17 cellular contexts compared by ENCODE assay signal in genomic region chr5:129724222-129724621, GRCh38. TPM values are rescaled to one million over a fixed set of nuclear protein-coding genes. Genes with fewer than 3 reads are reported as not detected.
A peak's percentile ranks its signal among the peaks of the same experiment; 100 is the strongest.
DNase-seq lines count a peak whose midpoint lies in the region; ATAC-seq and TF ChIP-seq lines count a peak whose summit lies in the region.
"Had no signal": no experiment of that assay in that cellular context is flagged by ENCODE, and none has a peak within 500 bp of the region (broad histone marks: within the 10 kb centered on the region; RNA-seq: fewer than 3 reads in every experiment).

No MANE protein-coding gene starts in this region.

- POLR2A ChIA-PET in WTC11 (lab: Charles Lee), result no interaction called here

- H3K27me3 ChIP-seq in GM23338 (ENCODE audit: insufficient read depth) (no peaks in the 10 kb centered on the region), iPS-20b (ENCODE audit: insufficient read depth, low read length) (no peaks in the 10 kb centered on the region), body of pancreas (no peaks in the 10 kb centered on the region)
- H3K27me3 ChIP-seq: BLaER1 treated with 17β-estradiol and CSF1 and Interleukin-3, amounts not matched to agents 10 nM and 100 nM had no signal

- peak overlapping the region; percentile 91 for H3K27ac Mint-ChIP-seq in GM23338
- H3K27ac Mint-ChIP-seq in WTC11, result peak overlapping the region; percentile 96
- no peak overlapping the region for H3K27ac Mint-ChIP-seq in chondrocyte (ENCODE audit: unreplicated experiment)
- H3K27ac Mint-ChIP-seq: CD4-positive, CD25-positive, alpha-beta regulatory T cell had no signal

- no peaks in the 10 kb centered on the region for H3K9me3 Mint-ChIP-seq in GM23338
- H3K9me3 Mint-ChIP-seq in WTC11, result peaks cover 4% of the 10 kb centered on the region; the same call in 1 of the 2 replicates
- H3K9me3 Mint-ChIP-seq in chondrocyte (ENCODE audit: low read depth), result no peaks in the 10 kb centered on the region

- H3K36me3 ChIP-seq in GM23338 (ENCODE audit: insufficient read depth), result no peaks in the 10 kb centered on the region
- peaks cover 3% of the 10 kb centered on the region; the same call in 1 of the 2 replicates for H3K36me3 ChIP-seq in iPS-20b (ENCODE audit: insufficient read depth, low read depth, low read length)
- no peaks in the 10 kb centered on the region for H3K36me3 ChIP-seq in body of pancreas (replicated peaks in 1 of 2; ENCODE audit: insufficient read depth in 1 of 2, low read depth in 2 of 2)
- H3K36me3 ChIP-seq: BLaER1 treated with 17β-estradiol and CSF1 and Interleukin-3, amounts not matched to agents 10 nM and 100 nM had no signal

- peak overlapping the region; percentile 52 for H3K4me2 ChIP-seq in GM23338
- H3K4me2 ChIP-seq: BLaER1 treated with 17β-estradiol and CSF1 and Interleukin-3, amounts not matched to agents 10 nM and 100 nM had no signal

- TF ChIP-seq POLR2A in body of pancreas (IDR thresholded peaks at IDR 0.05), result no peak

- H3K79me2 ChIP-seq in GM23338 (replicated peaks; ENCODE audit: insufficient read depth), result no peaks in the 10 kb centered on the region

- CTCF ChIA-PET in WTC11 (lab: Charles Lee), result no interaction called here

- H3K4me1 ChIP-seq in GM23338 (ENCODE audit: insufficient read depth) (peaks cover 38% of the 10 kb centered on the region), iPS-20b (ENCODE audit: insufficient read depth, low read length) (peaks cover 37% of the 10 kb centered on the region), body of pancreas (no peaks in the 10 kb centered on the region)
- H3K4me1 ChIP-seq: BLaER1 treated with 17β-estradiol and CSF1 and Interleukin-3, amounts not matched to agents 10 nM and 100 nM had no signal

- intact Hi-C loops in body of pancreas (cut with DNase I), result no loop called here

- WGBS in body of pancreas, 2 donors, result 11 to 12% methylated on average over 2 of the region's 2 CpGs

- H3K4me3 ChIP-seq in GM23338, result peak overlapping the region; percentile 19; the same call in 1 of the 2 replicates
- peak overlapping the region; percentile 38; the same call in 1 of the 2 replicates for H3K4me3 ChIP-seq in iPS-20b (ENCODE audit: low read length)
- H3K4me3 ChIP-seq in body of pancreas, result no peak overlapping the region
- H3K4me3 ChIP-seq: BLaER1 treated with 17β-estradiol and CSF1 and Interleukin-3, amounts not matched to agents 10 nM and 100 nM had no signal

- H4K20me1 ChIP-seq in GM23338 (replicated peaks; ENCODE audit: insufficient read depth), result no peaks in the 10 kb centered on the region
- H4K20me1 ChIP-seq: BLaER1 treated with 17β-estradiol and CSF1 and Interleukin-3, amounts not matched to agents 10 nM and 100 nM had no signal

- H3K4me1 Mint-ChIP-seq in GM23338 (peaks cover 46% of the 10 kb centered on the region), WTC11 (peaks cover 56% of the 10 kb centered on the region), chondrocyte (ENCODE audit: low read depth) (no peaks in the 10 kb centered on the region)
- H3K4me1 Mint-ChIP-seq: CD4-positive, CD25-positive, alpha-beta regulatory T cell had no signal

- peak; percentile 69 for DNase-seq in GM23338 (ENCODE audit: low spot score)
- no peak for DNase-seq in WTC11 (ENCODE audit: low spot score)
- DNase-seq in iPS DF 19.7 (ENCODE audit: low read depth, low spot score), result peak; percentile 35
- DNase-seq in stimulated activated CD4-positive, alpha-beta T cell treated with anti-CD3 and anti-CD28 coated beads, Interleukin-12 subunit alpha, Interleukin-12 subunit beta, amount 100 ng/mL, for 4 hours, result no peak
- no peak for DNase-seq in ACHN
- no peak for DNase-seq in body of pancreas
- DNase-seq in chondrocyte (ENCODE audit: low spot score), result no peak
- DNase-seq: CD4-positive, CD25-positive, alpha-beta regulatory T cell; DMS53; GF-D8 had no signal

- 0 out of 2 replicates have a peak, but pooled peaks cover 3% of the 10 kb centered on the region for H3F3A ChIP-seq in GM23338 (replicated peaks; ENCODE audit: low read depth)

- peak overlapping the region; percentile 92 for H3K27ac ChIP-seq in GM23338 (ENCODE audit: low read depth)
- H3K27ac ChIP-seq in iPS-20b (ENCODE audit: low read length), result peak overlapping the region; percentile 64
- no peak overlapping the region for H3K27ac ChIP-seq in body of pancreas
- H3K27ac ChIP-seq: 22Rv1; BLaER1 treated with 17β-estradiol and CSF1 and Interleukin-3, amounts not matched to agents 10 nM and 100 nM; HL-60 had no signal

- H3K27me3 Mint-ChIP-seq in GM23338 (ENCODE audit: insufficient read depth, low read depth, poor library complexity), result no peaks in the 10 kb centered on the region
- H3K27me3 Mint-ChIP-seq in WTC11 (ENCODE audit: low read depth), result no peaks in the 10 kb centered on the region
- peaks cover 2% of the 10 kb centered on the region for H3K27me3 Mint-ChIP-seq in chondrocyte (ENCODE audit: low read depth)
- H3K27me3 Mint-ChIP-seq: CD4-positive, CD25-positive, alpha-beta regulatory T cell had no signal

- H3K9ac ChIP-seq in iPS-20b (ENCODE audit: low read depth, low read length), result peak overlapping the region; percentile 37; the same call in 1 of the 2 replicates
- H3K9ac ChIP-seq: BLaER1 treated with 17β-estradiol and CSF1 and Interleukin-3, amounts not matched to agents 10 nM and 100 nM had no signal

- H3K36me3 Mint-ChIP-seq in GM23338 (ENCODE audit: low read depth) (peaks cover 25% of the 10 kb centered on the region; the same call in 2 of the 3 replicates), WTC11 (peaks cover 22% of the 10 kb centered on the region), chondrocyte (ENCODE audit: low read depth) (no peaks in the 10 kb centered on the region)
- H3K36me3 Mint-ChIP-seq: CD4-positive, CD25-positive, alpha-beta regulatory T cell had no signal

- ATAC-seq in GM23338, result peak; percentile 93
- ATAC-seq in WTC11, result peak; percentile 83
- no peak for ATAC-seq in body of pancreas
- ATAC-seq: HCT116 had no signal

- in situ Hi-C loops in ACHN (cut with HindIII; ENCODE audit: low pct_ligation_motif_present, low pct_unique_long_range_greater_than_20kb, low sequenced_read_pairs), result no loop called here

- H3K9me2 ChIP-seq in GM23338 (ENCODE audit: insufficient read depth), result no peaks in the 10 kb centered on the region

- H3K4me3 Mint-ChIP-seq in GM23338 (peak overlapping the region; percentile 36; the same call in 2 of the 3 replicates), WTC11 (peak overlapping the region; percentile 42), chondrocyte (ENCODE audit: unreplicated experiment) (no peak overlapping the region)
- H3K4me3 Mint-ChIP-seq: CD4-positive, CD25-positive, alpha-beta regulatory T cell had no signal

- no peak overlapping the region for H2AFZ ChIP-seq in GM23338

- H3K9me3 ChIP-seq in iPS-20b (ENCODE audit: insufficient read depth, low read depth, low read length) (no peaks in the 10 kb centered on the region), body of pancreas (no peaks in the 10 kb centered on the region)
- H3K9me3 ChIP-seq: BLaER1 treated with 17β-estradiol and CSF1 and Interleukin-3, amounts not matched to agents 10 nM and 100 nM had no signal

- TF ChIP-seq CTCF in GM23338 (conservative IDR thresholded peaks at IDR 0.05; ENCODE audit: low read depth in 2 of 2) (no peak), WTC11 (IDR thresholded peaks at IDR 0.05) (no peak), body of pancreas (IDR thresholded peaks at IDR 0.05) (no peak), chondrocyte (IDR thresholded peaks at IDR 0.05) (no peak)

TF ChIP-seq in GM23338, 12 proteins besides CTCF, POLR2A, EP300 and RAD21 (continues in another document):
- TF ChIP-seq EZH2 (IDR thresholded peaks at IDR 0.05; ENCODE audit: low read depth, unreplicated experiment), result no peak
- TF ChIP-seq POLR2AphosphoS5 (IDR thresholded peaks at IDR 0.05; ENCODE audit: low read depth), result no peak
- no peak for TF ChIP-seq ZNF331 (CRISPR knock-in tag; IDR thresholded peaks at IDR 0.05; ENCODE audit: low read depth)
- no peak for TF ChIP-seq EZH2phosphoT487 (IDR thresholded peaks at IDR 0.05; ENCODE audit: unreplicated experiment)
- TF ChIP-seq STAT1 (IDR thresholded peaks at IDR 0.05; ENCODE audit: unreplicated experiment), result no peak
- no peak for TF ChIP-seq ZNF114 (CRISPR knock-in tag; IDR thresholded peaks at IDR 0.05)
- TF ChIP-seq JUNB (IDR thresholded peaks at IDR 0.05; ENCODE audit: unreplicated experiment), result no peak
- TF ChIP-seq NANOG (IDR thresholded peaks at IDR 0.05; ENCODE audit: borderline replicate concordance), result no peak

TF ChIP-seq in WTC11, 78 proteins besides CTCF, POLR2A, EP300 and RAD21 (continues in another document):
- no peak for TF ChIP-seq SMAD3 (CRISPR knock-in tag; IDR thresholded peaks at IDR 0.05; ENCODE audit: borderline replicate concordance)
- no peak for TF ChIP-seq SOX15 (CRISPR knock-in tag; IDR thresholded peaks at IDR 0.05)
- no peak for TF ChIP-seq PREB (CRISPR knock-in tag; IDR thresholded peaks at IDR 0.05; ENCODE audit: borderline replicate concordance)
- no peak for TF ChIP-seq FOXK1 (CRISPR knock-in tag; IDR thresholded peaks at IDR 0.05)
- TF ChIP-seq TEAD1 (CRISPR knock-in tag; IDR thresholded peaks at IDR 0.05), result no peak
- no peak for TF ChIP-seq ZNF671 (CRISPR knock-in tag; IDR thresholded peaks at IDR 0.05)
- TF ChIP-seq HMGA2 (CRISPR knock-in tag; IDR thresholded peaks at IDR 0.05), result no peak
- no peak for TF ChIP-seq NFE2L1 (CRISPR knock-in tag; IDR thresholded peaks at IDR 0.05)
- no peak for TF ChIP-seq ZNF232 (CRISPR knock-in tag; IDR thresholded peaks at IDR 0.05)
- TF ChIP-seq CREB1 (CRISPR knock-in tag; IDR thresholded peaks at IDR 0.05), result no peak
- no peak for TF ChIP-seq EMX1 (CRISPR knock-in tag; IDR thresholded peaks at IDR 0.05)

RNA-seq across cellular contexts. Expression of gene MINAR2, which starts 23.7 kb away (rescaled TPM):
- total RNA-seq in GM23338 (2014; rRNA removed; shearing (Covaris generic)), result not detected in 2 replicates
- polyA plus RNA-seq in GM23338 (2016; fragmentation: Nextera tagmentation; extraction: Ambion mirVana), result not detected in 2 replicates
- total RNA-seq in WTC11 (2021) (not detected in 3 replicates), body of pancreas (not detected), chondrocyte (not detected in 3 replicates)
- total RNA-seq: A673; CD4-positive, CD25-positive, alpha-beta regulatory T cell; H4 had no signal
- polyA plus RNA-seq: CD4-positive, CD25-positive, alpha-beta regulatory T cell had no signal

Comparison
In these comparisons a context has a peak if more than half of its experiments do, and no peak if none do; other contexts are left out.
1. DNase-seq: peak in GM23338 (single experiment) and iPS DF 19.7 (single experiment); none in WTC11 (single experiment), stimulated activated CD4-positive, alpha-beta T cell treated with anti-CD3 and anti-CD28 coated beads, Interleukin-12 subunit alpha, Interleukin-12 subunit beta, amount 100 ng/mL, for 4 hours (single experiment), ACHN (single experiment), body of pancreas (0 of 4) and chondrocyte (single experiment).
2. H3K27ac ChIP-seq: peak in GM23338 (single experiment) and iPS-20b (single experiment); none in body of pancreas (0 of 4).
3. H3K4me3 ChIP-seq: peak in GM23338 (single experiment) and iPS-20b (single experiment); none in body of pancreas (0 of 2).